Comparison of ENCODE assay signal across 9 cellular contexts in the genomic region with DNA sequence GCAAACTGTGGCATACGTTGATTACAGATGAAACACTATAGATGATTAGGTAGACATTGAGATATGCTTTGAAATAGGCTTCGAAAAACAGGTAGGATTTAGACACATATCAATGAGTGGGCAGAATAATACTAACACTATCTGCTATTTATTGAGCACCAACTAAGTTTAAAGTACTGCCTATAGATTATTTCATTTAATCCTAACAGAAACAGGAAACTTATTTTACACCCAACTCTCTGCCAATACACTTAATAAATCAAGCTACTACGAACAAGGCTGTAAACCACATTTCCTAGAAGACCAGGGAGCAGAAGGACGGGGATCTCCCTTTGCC. TPM values are rescaled to one million over a fixed set of nuclear protein-coding genes. Genes with fewer than 3 reads are reported as not detected.
DNase-seq lines count a peak whose midpoint lies in the region; FAIRE-seq and TF ChIP-seq lines count a peak whose summit lies in the region.
"Had no signal": no experiment of that assay in that cellular context is flagged by ENCODE, and none has a peak within 500 bp of the region (broad histone marks: within the 10 kb centered on the region; RNA-seq: fewer than 3 reads in every experiment).

No MANE protein-coding gene starts in this region.

- no peak for DNase-seq in activated naive CD4-positive, alpha-beta T cell treated with anti-CD3 and anti-CD28 coated beads for 36 hours
- DNase-seq in activated naive CD4-positive, alpha-beta T cell (lab: John Stamatoyannopoulos, UW): no peak
- DNase-seq in endothelial cell of umbilical vein (ENCODE audit: low read depth, low spot score) (no peak), stomach (no peak), LoVo (ENCODE audit: low spot score) (no peak), NCI-H446 treated with DMSO at 0.1 percent for 48 hours (lab: John Stamatoyannopoulos, UW) (no peak), OCI-M1 (lab: John Stamatoyannopoulos, UW) (no peak)

- H3K4me2 ChIP-seq in OCI-LY3 (ENCODE audit: low read length): peak overlapping the region; percentile 77
- peak overlapping the region; percentile 59 for H3K4me2 ChIP-seq in endothelial cell of umbilical vein (ENCODE audit: insufficient read depth, low read length)

- CTCF ChIA-PET in activated naive CD4-positive, alpha-beta T cell treated with anti-CD3 and anti-CD28 coated beads for 36 hours (lab: Charles Lee): interaction anchor here (0.6 to 3.1 kb wide), 2 partner anchors 56 to 65 kb away, joined by 3 to 15 read pairs; no protein-coding TSS in a partner anchor
- CTCF ChIA-PET in endothelial cell of umbilical vein (lab: Charles Lee): interaction anchor here (1.2 to 2.8 kb wide), 3 partner anchors 34 to 211 kb away, joined by 4 to 21 read pairs (median 4); no protein-coding TSS in a partner anchor

- peak overlapping the region; percentile 61 for H3K4me3 ChIP-seq in OCI-LY3 (ENCODE audit: low read length)
- no peak overlapping the region for H3K4me3 ChIP-seq in endothelial cell of umbilical vein (replicated peaks in 1 of 3; ENCODE audit: insufficient read depth in 1 of 3, low read depth in 1 of 3, low read length in 3 of 3)
- peak overlapping the region in 3 of 4 donors; percentile 79 to 95 (median 88) for H3K4me3 ChIP-seq in stomach

- WGBS in stomach, 5 donors: 26 to 33% (median 30%) methylated on average over 4 of the region's 4 CpGs

- no peaks in the 10 kb centered on the region for H3K9me3 ChIP-seq in OCI-LY3 (ENCODE audit: insufficient read depth, low read length)
- no peaks in the 10 kb centered on the region for H3K9me3 ChIP-seq in endothelial cell of umbilical vein (replicated peaks; ENCODE audit: control insufficient read depth, insufficient read depth, low read length)
- H3K9me3 ChIP-seq in stomach: no peaks in the 10 kb centered on the region

- H2AFZ ChIP-seq in OCI-LY3 (ENCODE audit: low read depth, low read length) (peak overlapping the region; percentile 56; the same call in 1 of the 2 replicates), endothelial cell of umbilical vein (ENCODE audit: low read depth, low read length) (peak overlapping the region; percentile 28)

- H3K4me3 Mint-ChIP-seq in activated naive CD4-positive, alpha-beta T cell treated with anti-CD3 and anti-CD28 coated beads for 36 hours: peak overlapping the region; percentile 76

- no peak for FAIRE-seq in endothelial cell of umbilical vein (lab: Jason Lieb, UNC)

- H3K36me3 Mint-ChIP-seq in activated naive CD4-positive, alpha-beta T cell treated with anti-CD3 and anti-CD28 coated beads for 36 hours (ENCODE audit: low read depth): peaks cover 4% of the 10 kb centered on the region

- peaks cover 37% of the 10 kb centered on the region for H4K20me1 ChIP-seq in OCI-LY3 (ENCODE audit: insufficient read depth, low read length)
- H4K20me1 ChIP-seq in endothelial cell of umbilical vein (replicated peaks; ENCODE audit: control insufficient read depth, extremely low read depth, insufficient read depth, low read length): no peaks in the 10 kb centered on the region

- H3K79me2 ChIP-seq in OCI-LY3 (ENCODE audit: low read length) (peaks cover 47% of the 10 kb centered on the region), endothelial cell of umbilical vein (ENCODE audit: control insufficient read depth, insufficient read depth, low read length) (peaks cover 41% of the 10 kb centered on the region)

- BruUV-seq in endothelial cell of umbilical vein (replicated peaks; lab: Mats Ljungman, UMichigan): no TSS peak

- H3K27me3 Mint-ChIP-seq in activated naive CD4-positive, alpha-beta T cell treated with anti-CD3 and anti-CD28 coated beads for 36 hours (ENCODE audit: low read depth): no peaks in the 10 kb centered on the region

- no peak overlapping the region for H3K27ac Mint-ChIP-seq in activated naive CD4-positive, alpha-beta T cell treated with anti-CD3 and anti-CD28 coated beads for 36 hours

- no peak overlapping the region for H3K27ac ChIP-seq in OCI-LY3 (ENCODE audit: low read length)
- no peak overlapping the region for H3K27ac ChIP-seq in endothelial cell of umbilical vein (ENCODE audit: insufficient read depth, low read depth, low read length)
- H3K27ac ChIP-seq in stomach: no peak overlapping the region

- TF ChIP-seq CTCF in OCI-LY3 (IDR thresholded peaks at IDR 0.05; ENCODE audit: low read depth, low read length) (no peak), endothelial cell of umbilical vein (IDR thresholded peaks at IDR 0.05; ENCODE audit: extremely low read depth in 1 of 2, insufficient read depth in 1 of 2, low read depth in 1 of 2, low read length in 2 of 2) (no peak), stomach (IDR thresholded peaks at IDR 0.05) (no peak)

- peaks cover 12% of the 10 kb centered on the region for H3K4me1 ChIP-seq in OCI-LY3 (ENCODE audit: low read length)
- H3K4me1 ChIP-seq in endothelial cell of umbilical vein (ENCODE audit: control insufficient read depth, extremely low read depth, insufficient read depth, low read length): peaks cover 10% of the 10 kb centered on the region
- H3K4me1 ChIP-seq in stomach: peaks cover 8 to 27% (median 14%) of the 10 kb centered on the region in 4 donors

- H3K36me3 ChIP-seq in OCI-LY3 (replicated peaks; ENCODE audit: low read depth, low read length) (no peaks in the 10 kb centered on the region), endothelial cell of umbilical vein (ENCODE audit: control insufficient read depth in 2 of 2, extremely low read depth in 1 of 2, insufficient read depth in 2 of 2, low read length in 2 of 2) (no peaks in the 10 kb centered on the region), stomach (no peaks in the 10 kb centered on the region)
- H3K36me3 ChIP-seq: WERI-Rb-1 had no signal

- no peaks in the 10 kb centered on the region for H3K9me1 ChIP-seq in endothelial cell of umbilical vein (replicated peaks; ENCODE audit: control insufficient read depth, extremely low read depth, insufficient read depth, low read length)

- H3K9ac ChIP-seq in OCI-LY3 (ENCODE audit: low read length) (no peak overlapping the region), endothelial cell of umbilical vein (replicated peaks; ENCODE audit: extremely low read depth, insufficient read depth, low read length) (no peak overlapping the region)

- POLR2A ChIA-PET in endothelial cell of umbilical vein (lab: Charles Lee): interaction anchor here (0.5 kb wide), 1 partner anchor 25 kb away, joined by 3 read pairs; no protein-coding TSS in a partner anchor

- peaks cover 7% of the 10 kb centered on the region for H3K27me3 ChIP-seq in OCI-LY3 (ENCODE audit: low read depth, low read length)
- H3K27me3 ChIP-seq in endothelial cell of umbilical vein (ENCODE audit: control insufficient read depth in 2 of 2, insufficient read depth in 2 of 2, low read length in 2 of 2): no peaks in the 10 kb centered on the region
- no peaks in the 10 kb centered on the region for H3K27me3 ChIP-seq in stomach

- no peaks in the 10 kb centered on the region for H3K9me3 Mint-ChIP-seq in activated naive CD4-positive, alpha-beta T cell treated with anti-CD3 and anti-CD28 coated beads for 36 hours

- TF ChIP-seq POLR2A in endothelial cell of umbilical vein (IDR thresholded peaks at IDR 0.05; ENCODE audit: low read depth, low read length) (no peak), stomach (IDR thresholded peaks at IDR 0.05) (no peak)

- TF ChIP-seq EP300 in stomach (IDR thresholded peaks at IDR 0.05): no peak

- intact Hi-C loops in activated naive CD4-positive, alpha-beta T cell treated with anti-CD3 and anti-CD28 coated beads for 36 hours (cut with micrococcal nuclease): loop anchor here (1.0 to 5.0 kb wide), 5 partner anchors 55 to 1275 kb away; a partner anchor contains a TSS
- intact Hi-C loops in endothelial cell of umbilical vein (cut with micrococcal nuclease) (loop anchor here (1.0 to 5.0 kb wide), 3 partner anchors 56 to 295 kb away; a partner anchor contains a TSS), stomach (cut with DNase I; ENCODE audit: low total_unique reads) (no loop called here)

- dilution Hi-C loops in endothelial cell of umbilical vein (cut with MboI; ENCODE audit: extremely low pct_ligation_motif_present, low sequenced_read_pairs): no loop called here

- H3K4me1 Mint-ChIP-seq in activated naive CD4-positive, alpha-beta T cell treated with anti-CD3 and anti-CD28 coated beads for 36 hours (ENCODE audit: low read depth): peaks cover 20% of the 10 kb centered on the region

TF ChIP-seq in endothelial cell of umbilical vein, 7 proteins besides CTCF, POLR2A, EP300 and RAD21:
- TF ChIP-seq GATA2 (IDR thresholded peaks at IDR 0.05; ENCODE audit: insufficient read depth, insufficient read length, low read depth, low read length) (no peak), EZH2 (IDR thresholded peaks at IDR 0.05; ENCODE audit: borderline replicate concordance, low read depth, low read length, severe bottlenecking) (no peak), FOS (IDR thresholded peaks at IDR 0.05; ENCODE audit: borderline replicate concordance, insufficient read depth, low read length) (no peak), POLR2AphosphoS5 (IDR thresholded peaks at IDR 0.05; ENCODE audit: insufficient read depth, low read depth, low read length) (no peak), MYC (IDR thresholded peaks at IDR 0.05; ENCODE audit: low read depth, low read length) (no peak), JUN (IDR thresholded peaks at IDR 0.05; ENCODE audit: borderline replicate concordance, insufficient read depth, insufficient read length, low read depth) (no peak)
- TF ChIP-seq, protein P1, sequence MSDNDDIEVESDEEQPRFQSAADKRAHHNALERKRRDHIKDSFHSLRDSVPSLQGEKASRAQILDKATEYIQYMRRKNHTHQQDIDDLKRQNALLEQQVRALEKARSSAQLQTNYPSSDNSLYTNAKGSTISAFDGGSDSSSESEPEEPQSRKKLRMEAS (IDR thresholded peaks at IDR 0.05; ENCODE audit: insufficient read depth, insufficient read length): no peak

RNA-seq across cellular contexts. Expression of a gene that starts 0.4 kb away (rescaled TPM):
- 10 to 100 TPM; 64.9 to 74.3 TPM for total RNA-seq in activated naive CD4-positive, alpha-beta T cell treated with anti-CD3 and anti-CD28 coated beads for 36 hours
- 31.7 and 35.1 TPM in 2 replicates for total RNA-seq in endothelial cell of umbilical vein
- polyA plus RNA-seq in endothelial cell of umbilical vein: 4.4 and 7.1 TPM in 2 replicates
- polyA plus RNA-seq in endothelial cell of umbilical vein (2011; cell fraction: cytosol; rRNA removed): 10.8 and 15.8 TPM in 2 replicates
- polyA plus RNA-seq in endothelial cell of umbilical vein (2011; cell fraction: nucleus; rRNA removed): 9.7 and 22.2 TPM in 2 replicates
- polyA plus RNA-seq in endothelial cell of umbilical vein (2012): 19.3 and 32.5 TPM in 2 replicates
- polyA minus RNA-seq in endothelial cell of umbilical vein: 6.0 and 6.4 TPM in 2 replicates
- polyA minus RNA-seq in endothelial cell of umbilical vein (2011; cell fraction: cytosol; rRNA and poly(A)+ RNA removed): 49.2 TPM
- polyA minus RNA-seq in endothelial cell of umbilical vein (2011; cell fraction: nucleus; rRNA and poly(A)+ RNA removed): 11.7 and 17.1 TPM in 2 replicates
- 10 to 100 TPM in 1 of 5 donors, 1 to 10 TPM in 3, not detected in 1; 1.2 to 45.7 (median 8.3) TPM for total RNA-seq in stomach
- polyA plus RNA-seq in stomach: 10 to 100 TPM; 10.6 to 14.1 (median 12.7) TPM

Comparison
In these comparisons a context has a peak if more than half of its experiments do, and no peak if none do; other contexts are left out.
1. H3K4me3 ChIP-seq: peak in OCI-LY3 (single experiment) and stomach (3 of 4); none in endothelial cell of umbilical vein (0 of 3).